Comparison of ENCODE assay signal across 14 cellular contexts in genomic region chr6:37477656-37478435, GRCh38.
"Had no signal": no experiment of that assay in that cellular context is flagged by ENCODE, and none has a peak within 500 bp of the region (broad histone marks: within the 10 kb centered on the region; RNA-seq: fewer than 3 reads in every experiment).

No MANE protein-coding gene starts in this region.

- DNase-seq: activated CD4-positive, alpha-beta T cell treated with anti-CD3 and anti-CD28 coated beads, Interleukin-2, amount 50 U/mL, for 4 hours; activated effector memory CD4-positive, alpha-beta T cell treated with Interleukin-2 at 50 U/mL for 16 hours; heart left ventricle; left ventricle myocardium inferior; mammary epithelial cell; nephron progenitor cell; SHP77 treated with DMSO at 0.1 percent for 48 hours; stimulated activated CD4-positive, alpha-beta T cell treated with anti-CD3 and anti-CD28 coated beads, Interleukin-2, amount 100 ng/mL, for 24 hours; T-helper 1 cell; T1000; testis had no signal

- H3K4me1 Mint-ChIP-seq: activated naive CD4-positive, alpha-beta T cell treated with anti-CD3 and anti-CD28 coated beads, Interleukin-2, amount 50 U/mL, for 24 hours had no signal

- H3K27ac Mint-ChIP-seq: activated naive CD4-positive, alpha-beta T cell treated with anti-CD3 and anti-CD28 coated beads, Interleukin-2, amount 50 U/mL, for 24 hours; nephron progenitor cell; progenitor cell of endocrine pancreas; type B pancreatic cell had no signal

- H3K9me3 Mint-ChIP-seq: activated naive CD4-positive, alpha-beta T cell treated with anti-CD3 and anti-CD28 coated beads, Interleukin-2, amount 50 U/mL, for 24 hours; nephron progenitor cell; type B pancreatic cell had no signal

- H3K4me3 Mint-ChIP-seq: activated naive CD4-positive, alpha-beta T cell treated with anti-CD3 and anti-CD28 coated beads, Interleukin-2, amount 50 U/mL, for 24 hours; nephron progenitor cell; type B pancreatic cell had no signal

- H3K27me3 Mint-ChIP-seq: activated naive CD4-positive, alpha-beta T cell treated with anti-CD3 and anti-CD28 coated beads, Interleukin-2, amount 50 U/mL, for 24 hours; progenitor cell of endocrine pancreas; type B pancreatic cell had no signal

- H3K27ac ChIP-seq: heart left ventricle, left ventricle myocardium inferior, testis had no signal

- ATAC-seq: heart left ventricle had no signal
